23 cellular contexts compared by ENCODE assay signal in the genomic region with DNA sequence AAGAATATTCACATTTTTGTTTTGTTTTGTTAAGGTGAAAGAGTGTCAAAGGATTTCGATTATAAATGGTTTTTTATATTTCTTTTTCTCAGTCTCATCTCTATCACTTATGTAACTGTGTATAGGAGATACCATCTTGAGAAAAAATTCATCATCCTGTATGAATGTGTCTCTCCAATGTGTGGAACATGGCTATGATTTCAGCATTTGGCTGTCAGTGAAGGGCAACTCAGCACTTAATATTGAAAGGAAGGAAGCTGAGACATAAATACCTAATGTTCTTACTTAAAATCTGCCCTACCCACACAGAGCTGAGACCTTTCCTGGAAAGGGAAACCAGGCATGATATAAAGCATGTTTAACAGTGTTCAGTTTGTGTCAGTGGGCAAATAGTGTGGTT.
"Had no signal": no experiment of that assay in that cellular context is flagged by ENCODE, and none has a peak within 500 bp of the region (broad histone marks: within the 10 kb centered on the region; RNA-seq: fewer than 3 reads in every experiment).

No MANE protein-coding gene starts in this region.

- H3K4me1 Mint-ChIP-seq: naive thymus-derived CD4-positive, alpha-beta T cell; stimulated activated effector memory CD8-positive, alpha-beta T cell treated with anti-CD3 and anti-CD28 coated beads, Interleukin-12 subunit alpha, Interleukin-12 subunit beta, amount 100 ng/mL, for 72 hours; stimulated activated naive CD8-positive, alpha-beta T cell treated with anti-CD3 and anti-CD28 coated beads, Interleukin-15, amount 100 ng/mL, for 72 hours had no signal

- H3K27ac ChIP-seq: left lung, lower lobe of right lung, ovary, right atrium auricular region, right lobe of liver, tibial nerve, uterus had no signal

- H3K4me3 Mint-ChIP-seq: naive thymus-derived CD4-positive, alpha-beta T cell; natural killer cell treated with Interleukin-12 subunit alpha and Interleukin-12 subunit beta and Interleukin-15 and Interleukin-18, amount 100 ng/mL, for 72 hours; stimulated activated effector memory CD8-positive, alpha-beta T cell treated with anti-CD3 and anti-CD28 coated beads, Interleukin-12 subunit alpha, Interleukin-12 subunit beta, amount 100 ng/mL, for 72 hours; stimulated activated naive CD8-positive, alpha-beta T cell treated with anti-CD3 and anti-CD28 coated beads, Interleukin-15, amount 100 ng/mL, for 72 hours; type B pancreatic cell had no signal

- ATAC-seq: left colon; left lung; lower lobe of right lung; mucosa of descending colon; naive thymus-derived CD4-positive, alpha-beta T cell; natural killer cell treated with Interleukin-12 subunit alpha and Interleukin-12 subunit beta and Interleukin-15 and Interleukin-18, amount 100 ng/mL, for 72 hours; right lobe of liver; stimulated activated effector memory CD8-positive, alpha-beta T cell treated with anti-CD3 and anti-CD28 coated beads, Interleukin-12 subunit alpha, Interleukin-12 subunit beta, amount 100 ng/mL, for 72 hours; stimulated activated naive CD8-positive, alpha-beta T cell treated with anti-CD3 and anti-CD28 coated beads, Interleukin-15, amount 100 ng/mL, for 72 hours had no signal

- H3K36me3 Mint-ChIP-seq: naive thymus-derived CD4-positive, alpha-beta T cell; natural killer cell treated with Interleukin-12 subunit alpha and Interleukin-12 subunit beta and Interleukin-15 and Interleukin-18, amount 100 ng/mL, for 72 hours; stimulated activated effector memory CD8-positive, alpha-beta T cell treated with anti-CD3 and anti-CD28 coated beads, Interleukin-12 subunit alpha, Interleukin-12 subunit beta, amount 100 ng/mL, for 72 hours; type B pancreatic cell had no signal

- H3K27ac Mint-ChIP-seq: naive thymus-derived CD4-positive, alpha-beta T cell; natural killer cell treated with Interleukin-12 subunit alpha and Interleukin-12 subunit beta and Interleukin-15 and Interleukin-18, amount 100 ng/mL, for 72 hours; progenitor cell of endocrine pancreas; stimulated activated effector memory CD8-positive, alpha-beta T cell treated with anti-CD3 and anti-CD28 coated beads, Interleukin-12 subunit alpha, Interleukin-12 subunit beta, amount 100 ng/mL, for 72 hours; type B pancreatic cell had no signal

- H3K27me3 ChIP-seq: left lung, ovary, right atrium auricular region, right lobe of liver, tibial nerve, uterus had no signal

- H3K36me3 ChIP-seq: left lung, lower lobe of right lung, ovary, right atrium auricular region, right lobe of liver, tibial nerve, uterus had no signal

- H3K27me3 Mint-ChIP-seq: naive thymus-derived CD4-positive, alpha-beta T cell; natural killer cell treated with Interleukin-12 subunit alpha and Interleukin-12 subunit beta and Interleukin-15 and Interleukin-18, amount 100 ng/mL, for 72 hours; progenitor cell of endocrine pancreas; stimulated activated naive CD8-positive, alpha-beta T cell treated with anti-CD3 and anti-CD28 coated beads, Interleukin-15, amount 100 ng/mL, for 72 hours; type B pancreatic cell had no signal

- DNase-seq: kidney; left colon; left lung; lower lobe of right lung; mesendoderm; midbrain; mucosa of descending colon; naive thymus-derived CD4-positive, alpha-beta T cell; ovary; right lobe of liver; stimulated activated CD4-positive, alpha-beta T cell treated with anti-CD3 and anti-CD28 coated beads, Interleukin-12 subunit alpha, Interleukin-12 subunit beta, amount 100 ng/mL, for 4 hours; stimulated activated CD4-positive, alpha-beta T cell treated with anti-CD3 and anti-CD28 coated beads, Interleukin-15, amount 100 ng/mL, for 24 hours; stimulated activated CD4-positive, alpha-beta T cell treated with anti-CD3 and anti-CD28 coated beads, Interleukin-4, amount 100 ng/mL, for 24 hours; stimulated activated naive CD4-positive, alpha-beta T cell treated with Interleukin-2 at 50 U/mL for 16 hours; stimulated activated naive CD8-positive, alpha-beta T cell treated with anti-CD3 and anti-CD28 coated beads, Interleukin-15, amount 100 ng/mL, for 72 hours; substantia nigra; uterus had no signal

- H3K9me3 ChIP-seq: left lung, lower lobe of right lung, mucosa of descending colon, ovary, right atrium auricular region, right lobe of liver, tibial nerve, uterus had no signal

- H3K4me1 ChIP-seq: left lung, lower lobe of right lung, right atrium auricular region, right lobe of liver, tibial nerve, uterus had no signal

- H3K9me3 Mint-ChIP-seq: natural killer cell treated with Interleukin-12 subunit alpha and Interleukin-12 subunit beta and Interleukin-15 and Interleukin-18, amount 100 ng/mL, for 72 hours; type B pancreatic cell had no signal

- H3K4me3 ChIP-seq: left lung, lower lobe of right lung, mucosa of descending colon, ovary, right atrium auricular region, right lobe of liver, tibial nerve, uterus had no signal
